Comparison of ENCODE assay signal across 15 cellular contexts in the genomic region with DNA sequence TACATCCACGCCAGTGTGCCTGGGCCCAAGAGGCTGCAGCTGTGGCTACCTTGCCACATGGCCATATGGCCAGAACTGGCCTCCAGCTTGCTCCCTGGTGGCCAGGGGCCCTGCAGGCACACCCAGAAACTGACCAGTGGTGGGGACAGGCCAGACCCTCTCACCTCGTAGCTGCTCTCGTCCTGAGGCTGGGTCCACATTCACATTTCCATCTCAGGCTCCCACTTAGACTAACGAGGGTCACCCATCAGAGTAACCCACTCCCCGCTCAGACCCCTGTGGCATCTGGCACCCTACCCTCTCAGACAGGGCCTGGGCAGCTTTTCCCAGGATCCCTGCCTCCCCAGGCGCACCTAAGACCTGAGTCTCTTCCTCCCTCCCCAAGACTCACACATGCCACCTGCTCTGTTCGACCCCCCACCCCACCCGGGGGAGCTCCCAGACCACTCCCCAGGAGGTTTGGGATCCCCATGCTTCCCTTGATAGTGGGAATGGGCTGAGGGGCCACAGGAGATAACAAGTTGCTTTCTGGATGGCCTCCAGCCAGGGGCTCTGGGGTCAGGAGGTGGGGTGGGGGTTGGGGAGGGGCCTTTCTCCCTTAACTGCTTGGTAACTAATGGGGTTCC. TPM values are rescaled to one million over a fixed set of nuclear protein-coding genes. Genes with fewer than 3 reads are reported as not detected.
DNase-seq lines count a peak whose midpoint lies in the region; ATAC-seq and TF ChIP-seq lines count a peak whose summit lies in the region.
"Had no signal": no experiment of that assay in that cellular context is flagged by ENCODE, and none has a peak within 500 bp of the region (broad histone marks: within the 10 kb centered on the region; RNA-seq: fewer than 3 reads in every experiment).

No MANE protein-coding gene starts in this region.

- H3K4me1 ChIP-seq in right atrium auricular region, result peaks cover 0 to 15% of the 10 kb centered on the region in 2 donors
- H3K4me1 ChIP-seq in lung (ENCODE audit: control insufficient read depth in 2 of 2, insufficient read depth in 2 of 2, low read length in 2 of 2), result no peaks in the 10 kb centered on the region

- ATAC-seq in Right ventricle myocardium superior (ENCODE audit: poor library complexity), result no peak
- ATAC-seq in lung (ENCODE audit: insufficient read depth, low FRiP score), result no peak
- no peak for ATAC-seq in GM21737 (IDR thresholded peaks at IDR 0.05; ENCODE audit: unreplicated experiment)
- no peak for ATAC-seq in HG02571 (IDR thresholded peaks at IDR 0.05; ENCODE audit: unreplicated experiment)
- ATAC-seq in GM18517 (IDR thresholded peaks at IDR 0.05; ENCODE audit: unreplicated experiment), result no peak

- H3K9me3 ChIP-seq in right atrium auricular region (no peaks in the 10 kb centered on the region), lung (ENCODE audit: control insufficient read depth in 2 of 2, insufficient read depth in 1 of 2, low read length in 1 of 2) (no peaks in the 10 kb centered on the region)
- H3K9me3 ChIP-seq: MG63 had no signal

- DNase-seq in Right ventricle myocardium superior (peak; percentile 31), right atrium auricular region (ENCODE audit: low spot score) (no peak), astrocyte of the hippocampus (ENCODE audit: low read depth, low spot score) (peak; percentile 2), lung (ENCODE audit: low spot score) (peak; percentile 32), NOMO-1 (lab: John Stamatoyannopoulos, UW; ENCODE audit: unreplicated experiment in 2 of 2) (no peak)
- DNase-seq: amniotic stem cell, cortex of kidney, mesenchymal stem cell, MG63, occipital lobe had no signal

- intact Hi-C loops in Right ventricle myocardium superior (cut with DNase I), result no loop called here

- 89 to 94% methylated on average over 8 of the region's 8 CpGs for WGBS in lung, 2 donors

- TF ChIP-seq CTCF in right atrium auricular region (IDR thresholded peaks at IDR 0.05), result no peak
- no peak for TF ChIP-seq CTCF in lung (IDR thresholded peaks at IDR 0.05; ENCODE audit: control extremely low read depth, extremely low read depth)

- no peaks in the 10 kb centered on the region for H3K27me3 ChIP-seq in right atrium auricular region
- H3K27me3 ChIP-seq in lung (ENCODE audit: control insufficient read depth, insufficient read depth), result no peaks in the 10 kb centered on the region
- H3K27me3 ChIP-seq: MG63 had no signal

- H3K27ac ChIP-seq in right atrium auricular region, result no peak overlapping the region
- H3K27ac ChIP-seq in lung (ENCODE audit: low read depth in 1 of 2, low read length in 1 of 2), result no peak overlapping the region

- H3K36me3 ChIP-seq in right atrium auricular region, result no peaks in the 10 kb centered on the region
- H3K36me3 ChIP-seq in lung (ENCODE audit: control insufficient read depth in 2 of 2, insufficient read depth in 2 of 2, low read length in 2 of 2), result no peaks in the 10 kb centered on the region
- H3K36me3 ChIP-seq: MG63 had no signal

- H3K4me3 ChIP-seq in right atrium auricular region, result no peak overlapping the region
- H3K4me3 ChIP-seq in lung, result no peak overlapping the region
- H3K4me3 ChIP-seq: GM12878, MG63 had no signal

RNA-seq across cellular contexts. Expression of gene RNU1-4, which starts 21.3 kb away (rescaled TPM):
- 9,391 TPM for total RNA-seq in Right ventricle myocardium superior
- total RNA-seq in right atrium auricular region, result not detected
- 1,000 to 10,000 TPM in 1 of 2 donors, under 1 TPM in 1; under 0.01 to 3,134 TPM for total RNA-seq in lung
- polyA plus RNA-seq in lung, result not detected
- polyA plus RNA-seq: thymus had no signal

RNA-seq across cellular contexts. Expression of gene RNU1-3, which starts 52.3 kb away (rescaled TPM):
- total RNA-seq in Right ventricle myocardium superior (9,391 TPM), right atrium auricular region (not detected), lung (1,000 to 10,000 TPM in 1 of 2 donors, under 1 TPM in 1; under 0.01 to 3,134 TPM)
- not detected for polyA plus RNA-seq in lung
- polyA plus RNA-seq: thymus had no signal

Comparison
In these comparisons a context has a peak if more than half of its experiments do, and no peak if none do; other contexts are left out.
1. DNase-seq: peak in Right ventricle myocardium superior (single experiment), astrocyte of the hippocampus (single experiment) and lung (single experiment); none in right atrium auricular region (single experiment) and NOMO-1 (0 of 2).